10 cellular contexts compared by ENCODE assay signal in the genomic region with DNA sequence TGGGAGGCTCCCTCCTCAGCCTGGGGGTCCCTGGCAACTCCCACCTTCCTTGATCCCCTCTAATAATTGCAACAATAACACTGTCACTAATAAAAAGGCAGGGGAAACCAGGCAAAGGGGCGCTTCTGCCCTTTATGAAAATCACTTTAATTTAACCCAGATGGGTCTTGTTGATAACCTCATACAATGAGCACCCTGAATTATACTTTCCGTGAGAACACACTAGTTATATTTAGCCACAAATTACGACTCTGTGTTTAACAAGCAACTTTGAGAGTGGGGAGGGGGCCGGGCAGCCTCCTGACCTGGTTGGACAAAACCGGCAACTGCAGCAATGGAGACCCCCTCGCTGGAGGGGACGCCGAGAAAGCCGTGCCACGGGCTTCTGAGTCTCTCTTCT. TPM values are rescaled to one million over a fixed set of nuclear protein-coding genes. Genes with fewer than 3 reads are reported as not detected.
DNase-seq lines count a peak whose midpoint lies in the region; ATAC-seq and TF ChIP-seq lines count a peak whose summit lies in the region.
"Had no signal": no experiment of that assay in that cellular context is flagged by ENCODE, and none has a peak within 500 bp of the region (broad histone marks: within the 10 kb centered on the region; RNA-seq: fewer than 3 reads in every experiment).

No MANE protein-coding gene starts in this region.

- H3K27ac ChIP-seq in RWPE1 = peak overlapping the region; percentile 94
- peak overlapping the region; percentile 89 for H3K27ac ChIP-seq in endodermal cell (ENCODE audit: low read depth, low read length)
- peak overlapping the region; percentile 91 to 100 (median 98) for H3K27ac ChIP-seq in tibial nerve

- no peak overlapping the region for H3K9ac ChIP-seq in endodermal cell (ENCODE audit: extremely low read depth, low read length, poor library complexity, severe bottlenecking)

- CTCF ChIA-PET in RWPE1 (lab: Yijun Ruan, JAX) = no interaction called here

- no peaks in the 10 kb centered on the region for H3K9me3 ChIP-seq in endodermal cell (ENCODE audit: control insufficient read depth, low read length)
- H3K9me3 ChIP-seq in tibial nerve = no peaks in the 10 kb centered on the region

- H3K9me3 Mint-ChIP-seq in endodermal cell = no peaks in the 10 kb centered on the region
- H3K9me3 Mint-ChIP-seq in nephron = no peaks in the 10 kb centered on the region
- H3K9me3 Mint-ChIP-seq in CD14-positive monocyte = peaks cover 0 to 2% (median 0%) of the 10 kb centered on the region in 7 donors
- H3K9me3 Mint-ChIP-seq: WTC11 had no signal

- H3K36me3 ChIP-seq in endodermal cell (ENCODE audit: control insufficient read depth, insufficient read depth, low read length) = peaks cover 6% of the 10 kb centered on the region
- no peaks in the 10 kb centered on the region for H3K36me3 ChIP-seq in tibial nerve

- H3K27me3 ChIP-seq in endodermal cell (ENCODE audit: control insufficient read depth, insufficient read depth, low read length, poor library complexity, severe bottlenecking) = peaks cover 12% of the 10 kb centered on the region
- H3K27me3 ChIP-seq in tibial nerve = no peaks in the 10 kb centered on the region

- no peak for ATAC-seq in GM18505 (IDR thresholded peaks at IDR 0.05; ENCODE audit: unreplicated experiment)

- DNase-seq in RWPE1 (ENCODE audit: low spot score) (no peak), endodermal cell (no peak), tibial nerve (ENCODE audit: low spot score in 2 of 2) (no peak), GF-D8 (lab: John Stamatoyannopoulos, UW) (no peak), CD14-positive monocyte (ENCODE audit: low spot score) (no peak)
- DNase-seq: NCI-H1092 treated with DMSO at 0.1 percent for 48 hours, NCI-H524 treated with DMSO at 0.1 percent for 48 hours had no signal

- TF ChIP-seq POLR2A in tibial nerve (IDR thresholded peaks at IDR 0.05) (no peak), GM18505 (IDR thresholded peaks at IDR 0.05; ENCODE audit: borderline replicate concordance, extremely low read depth, insufficient read depth, insufficient read length) (no peak)

- TF ChIP-seq EP300 in tibial nerve (IDR thresholded peaks at IDR 0.05) = no peak

- H3K36me3 Mint-ChIP-seq in endodermal cell (ENCODE audit: low read depth) (peaks cover 19% of the 10 kb centered on the region), nephron (ENCODE audit: low read depth) (no peaks in the 10 kb centered on the region), CD14-positive monocyte (peaks cover 11 to 13% of the 10 kb centered on the region in 2 donors)
- H3K36me3 Mint-ChIP-seq: WTC11 had no signal

- H3K4me3 ChIP-seq in endodermal cell (ENCODE audit: low read length) = no peak overlapping the region
- no peak overlapping the region for H3K4me3 ChIP-seq in tibial nerve

- no peak overlapping the region for H3K27ac Mint-ChIP-seq in endodermal cell
- peak overlapping the region; percentile 96 to 99 (median 98) for H3K27ac Mint-ChIP-seq in nephron
- H3K27ac Mint-ChIP-seq in CD14-positive monocyte = peak overlapping the region in 1 of 7 donors; percentile 40
- H3K27ac Mint-ChIP-seq: WTC11 had no signal

- 66 to 100% methylated on average over 1 to 10 of the region's 10 CpGs for WGBS in endodermal cell (ENCODE audit: insufficient coverage in 1 of 2, insufficient read length in 1 of 2), 2 experiments
- WGBS in tibial nerve, 2 donors = 50 to 66% methylated on average over 10 of the region's 10 CpGs

- H3K27me3 Mint-ChIP-seq in endodermal cell (ENCODE audit: insufficient read depth) (peaks cover 50% of the 10 kb centered on the region), nephron (ENCODE audit: low read depth) (no peaks in the 10 kb centered on the region), CD14-positive monocyte (ENCODE audit: low read depth in 3 of 3) (peaks cover 12 to 37% (median 14%) of the 10 kb centered on the region in 3 donors)

- intact Hi-C loops in CD14-positive monocyte (cut with micrococcal nuclease) = no loop called here

- H3K4me3 Mint-ChIP-seq in endodermal cell (peak overlapping the region; percentile 13), nephron (peak overlapping the region; percentile 71 to 80 (median 73)), CD14-positive monocyte (no peak overlapping the region)
- H3K4me3 Mint-ChIP-seq: WTC11 had no signal

- H3K4me1 Mint-ChIP-seq in endodermal cell = peaks cover 32% of the 10 kb centered on the region
- peaks cover 72% of the 10 kb centered on the region for H3K4me1 Mint-ChIP-seq in nephron
- peaks cover 50% of the 10 kb centered on the region for H3K4me1 Mint-ChIP-seq in CD14-positive monocyte

- POLR2A ChIA-PET in RWPE1 (lab: Yijun Ruan, JAX; ENCODE audit: low non-redundant PET) = no interaction called here

- peaks cover 17% of the 10 kb centered on the region for H3K4me1 ChIP-seq in endodermal cell (ENCODE audit: control insufficient read depth, insufficient read depth, low read length)
- peaks cover 0 to 80% (median 60%) of the 10 kb centered on the region in 4 donors for H3K4me1 ChIP-seq in tibial nerve

- no peak for TF ChIP-seq CTCF in RWPE1 (conservative IDR thresholded peaks at IDR 0.05; ENCODE audit: low read depth)
- TF ChIP-seq CTCF in endodermal cell (conservative IDR thresholded peaks at IDR 0.05) = no peak
- no peak for TF ChIP-seq CTCF in nephron (IDR thresholded peaks at IDR 0.05; ENCODE audit: unreplicated experiment in 3 of 3)
- no peak for TF ChIP-seq CTCF in tibial nerve (IDR thresholded peaks at IDR 0.05)
- TF ChIP-seq CTCF in CD14-positive monocyte (IDR thresholded peaks at IDR 0.05) = no peak

RNA-seq across cellular contexts. Expression of a gene that starts 5.7 kb away (rescaled TPM):
- 10 to 100 TPM; 63.9 to 78.1 TPM for total RNA-seq in endodermal cell
- 40.3 TPM for polyA plus RNA-seq in endodermal cell (2013, experiment 1 of 2)
- polyA plus RNA-seq in endodermal cell (2013, experiment 2 of 2) = 37.2 TPM
- total RNA-seq in tibial nerve = 10 to 100 TPM; 15.1 to 38.7 (median 27.4) TPM
- under 1 TPM; 0.11 to 0.27 TPM for polyA plus RNA-seq in CD14-positive monocyte

Comparison
In these comparisons a context has a peak if more than half of its experiments do, and no peak if none do; other contexts are left out.
1. H3K4me3 Mint-ChIP-seq: peak in endodermal cell (single experiment) and nephron (3 of 3); none in CD14-positive monocyte (0 of 2).
2. Peak in every context shown above with its lines, with median percentiles within 50 percentile points of each other: H3K27ac ChIP-seq.